7 cellular contexts compared by ENCODE assay signal in the genomic region with DNA sequence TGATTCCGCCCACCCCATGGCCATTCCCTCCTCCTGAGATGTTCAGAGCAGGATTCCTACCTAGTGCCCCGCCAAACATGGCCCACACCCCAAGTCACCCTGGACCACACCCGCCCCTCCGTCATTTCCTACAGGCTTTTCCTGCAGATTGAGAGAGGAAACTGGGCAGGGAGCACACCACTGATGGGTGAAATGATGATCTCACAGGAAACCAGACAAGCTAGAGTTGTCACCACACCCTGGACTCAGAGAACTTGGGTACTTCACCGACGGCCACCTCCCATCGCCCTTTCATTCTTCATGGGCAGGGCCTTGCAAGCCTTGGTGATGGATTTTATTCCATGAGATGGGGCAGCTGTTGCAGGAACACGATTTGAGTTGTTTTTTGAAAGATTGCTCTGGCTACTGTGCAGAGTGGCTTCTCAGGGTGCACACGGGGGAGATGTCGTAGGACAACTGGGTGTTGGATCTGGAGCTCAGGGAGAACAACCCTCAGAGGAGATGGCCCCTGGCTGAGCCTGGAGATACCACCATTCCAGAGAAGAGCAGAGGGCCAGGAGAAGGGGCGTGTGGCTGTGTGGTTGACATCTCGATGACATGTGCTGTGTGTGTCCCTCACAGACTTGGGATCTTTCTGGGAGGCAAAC. TPM values are rescaled to one million over a fixed set of nuclear protein-coding genes. Genes with fewer than 3 reads are reported as not detected.
DNase-seq lines count a peak whose midpoint lies in the region; TF ChIP-seq lines count a peak whose summit lies in the region.
"Had no signal": no experiment of that assay in that cellular context is flagged by ENCODE, and none has a peak within 500 bp of the region (broad histone marks: within the 10 kb centered on the region; RNA-seq: fewer than 3 reads in every experiment).

No MANE protein-coding gene starts in this region.

- TF ChIP-seq CTCF in esophagus squamous epithelium (IDR thresholded peaks at IDR 0.05) (no peak), suprapubic skin (IDR thresholded peaks at IDR 0.05) (no peak), GM20000 (IDR thresholded peaks at IDR 0.05; ENCODE audit: extremely low read depth, missing control alignments) (no peak)

- H3K4me3 ChIP-seq in esophagus squamous epithelium: no peak overlapping the region
- no peak overlapping the region for H3K4me3 ChIP-seq in suprapubic skin

- H3K27ac ChIP-seq in esophagus squamous epithelium (peak overlapping the region; percentile 4 to 63 (median 58)), suprapubic skin (peak overlapping the region; percentile 59)

- H3K9me3 ChIP-seq in esophagus squamous epithelium: no peaks in the 10 kb centered on the region
- H3K9me3 ChIP-seq in suprapubic skin: no peaks in the 10 kb centered on the region

- H3K27me3 ChIP-seq in esophagus squamous epithelium (no peaks in the 10 kb centered on the region), suprapubic skin (no peaks in the 10 kb centered on the region)

- peaks cover 0 to 32% (median 14%) of the 10 kb centered on the region in 3 donors for H3K4me1 ChIP-seq in esophagus squamous epithelium
- peaks cover 14% of the 10 kb centered on the region for H3K4me1 ChIP-seq in suprapubic skin

- intact Hi-C loops in esophagus squamous epithelium (cut with DNase I): loop anchor here (10.0 kb wide), 1 partner anchor 395 kb away; no protein-coding TSS in a partner anchor

- DNase-seq in activated effector memory CD4-positive, alpha-beta T cell treated with Interleukin-2 at 50 U/mL for 16 hours: peak; percentile 15
- no peak for DNase-seq in activated effector memory CD4-positive, alpha-beta T cell treated with anti-CD3 and anti-CD28 coated beads, Interleukin-2, amount 50 U/mL, for 16 hours
- no peak for DNase-seq in esophagus squamous epithelium (lab: John Stamatoyannopoulos, UW)
- DNase-seq in suprapubic skin (ENCODE audit: low spot score in 2 of 2): peak; percentile 75 to 82
- DNase-seq in GM20000 (ENCODE audit: low spot score): no peak
- no peak for DNase-seq in NCI-H2227 (lab: John Stamatoyannopoulos, UW; ENCODE audit: unreplicated experiment)
- DNase-seq: NCI-H2029 had no signal

- TF ChIP-seq EP300 in suprapubic skin (IDR thresholded peaks at IDR 0.05): no peak

- H3K36me3 ChIP-seq in esophagus squamous epithelium: no peaks in the 10 kb centered on the region
- H3K36me3 ChIP-seq in suprapubic skin: no peaks in the 10 kb centered on the region

- WGBS in esophagus squamous epithelium, 2 donors: 51 to 56% methylated on average over 10 to 12 of the region's 12 CpGs
- 83% methylated on average over 11 of the region's 12 CpGs for WGBS in suprapubic skin

- TF ChIP-seq POLR2A in esophagus squamous epithelium (IDR thresholded peaks at IDR 0.05) (no peak), suprapubic skin (IDR thresholded peaks at IDR 0.05) (no peak)

RNA-seq across cellular contexts. Expression of a gene that starts 7.4 kb away (rescaled TPM):
- total RNA-seq in esophagus squamous epithelium (10 to 100 TPM in 3 of 4 donors, 1 to 10 TPM in 1; 9.2 to 24.5 (median 13.0) TPM), suprapubic skin (10 to 100 TPM; 10.7 to 21.7 (median 17.3) TPM)

RNA-seq across cellular contexts. Expression of a gene that starts 8.3 kb away (rescaled TPM):
- total RNA-seq in esophagus squamous epithelium (10 to 100 TPM; 22.6 to 39.7 (median 28.1) TPM), suprapubic skin (10 to 100 TPM; 30.9 to 47.1 (median 43.6) TPM)

RNA-seq across cellular contexts. Expression of a gene that starts 17.0 kb away (rescaled TPM):
- total RNA-seq in esophagus squamous epithelium: 100 to 1,000 TPM in 1 of 4 donors, 10 to 100 TPM in 2, 1 to 10 TPM in 1; 4.3 to 365 (median 21.6) TPM
- 10 to 100 TPM; 14.9 to 27.8 (median 24.9) TPM for total RNA-seq in suprapubic skin

RNA-seq across cellular contexts. Expression of a gene that starts 41.1 kb away (rescaled TPM):
- total RNA-seq in esophagus squamous epithelium (1 to 10 TPM in 1 of 4 donors, under 1 TPM in 2, not detected in 1; 0.45 to 1.5 (median 0.92) TPM), suprapubic skin (1 to 10 TPM in 3 of 4 donors, under 1 TPM in 1; 0.62 to 3.9 (median 1.5) TPM)

Comparison
In these comparisons a context has a peak if more than half of its experiments do, and no peak if none do; other contexts are left out.
1. DNase-seq: peak in activated effector memory CD4-positive, alpha-beta T cell treated with Interleukin-2 at 50 U/mL for 16 hours (single experiment) and suprapubic skin (2 of 2); none in activated effector memory CD4-positive, alpha-beta T cell treated with anti-CD3 and anti-CD28 coated beads, Interleukin-2, amount 50 U/mL, for 16 hours (single experiment), esophagus squamous epithelium (single experiment), GM20000 (single experiment) and NCI-H2227 (single experiment).